ENCODE assay signal across 8 cellular contexts in genomic region chr17:72120878-72121163, GRCh38. TPM values are rescaled to one million over a fixed set of nuclear protein-coding genes. Genes with fewer than 3 reads are reported as not detected.
DNase-seq lines count a peak whose midpoint lies in the region; ATAC-seq and TF ChIP-seq lines count a peak whose summit lies in the region.

Gene SOX9 (plus strand): TSS chr17:72121020. CDS start chr17:72121392, 372 bp downstream.

- no peak for TF ChIP-seq CTCF in GM12864 (IDR thresholded peaks at IDR 0.05; ENCODE audit: low read depth, low read length, missing control alignments)
- TF ChIP-seq CTCF in esophagus squamous epithelium (IDR thresholded peaks at IDR 0.05) = no peak

- H3K36me3 ChIP-seq in HUES48 (ENCODE audit: control insufficient read depth, insufficient read depth, low read length) (peaks cover 3% of the 10 kb centered on the region; the same call in 1 of the 2 replicates), esophagus squamous epithelium (peaks cover 0 to 29% (median 4%) of the 10 kb centered on the region in 3 donors), mucosa of rectum (ENCODE audit: control insufficient read depth in 2 of 2, insufficient read depth in 2 of 2, low read length in 2 of 2) (peaks cover 0 to 6% of the 10 kb centered on the region in 2 donors)

- H3K9me3 ChIP-seq in HUES48 (ENCODE audit: control insufficient read depth, insufficient read depth, low read length) = no peaks in the 10 kb centered on the region
- no peaks in the 10 kb centered on the region for H3K9me3 ChIP-seq in esophagus squamous epithelium
- no peaks in the 10 kb centered on the region for H3K9me3 ChIP-seq in mucosa of rectum (ENCODE audit: control insufficient read depth in 2 of 2, low read length in 2 of 2)

- intact Hi-C loops in esophagus squamous epithelium (cut with DNase I) = loop anchor here (10.0 kb wide), 1 partner anchor 414 kb away; no protein-coding TSS in a partner anchor

- WGBS in esophagus squamous epithelium, 2 donors = 0 to 30% methylated on average over 10 to 11 of the region's 11 CpGs

- H3K4me3 ChIP-seq in GM12864 (ENCODE audit: low read depth, low read length) (peak within 1 kb of the TSS; percentile 68), HUES48 (ENCODE audit: low read depth, low read length) (peak within 1 kb of the TSS; percentile 75), esophagus squamous epithelium (peak within 1 kb of the TSS; percentile 60 to 70 (median 66)), mucosa of rectum (ENCODE audit: low read length in 2 of 2) (peak within 1 kb of the TSS; percentile 81 to 83)

- TF ChIP-seq POLR2A in esophagus squamous epithelium (IDR thresholded peaks at IDR 0.05) = peak in 3 of 4 donors; percentile 23 to 79 (median 67)

- H3K27me3 ChIP-seq in HUES48 (ENCODE audit: control insufficient read depth, insufficient read depth, low read length) = peaks cover 84% of the 10 kb centered on the region
- H3K27me3 ChIP-seq in esophagus squamous epithelium = peaks cover 9 to 95% (median 17%) of the 10 kb centered on the region in 4 donors
- peaks cover 19 to 23% of the 10 kb centered on the region in 2 donors for H3K27me3 ChIP-seq in mucosa of rectum (ENCODE audit: control insufficient read depth in 2 of 2, insufficient read depth in 2 of 2, low read length in 2 of 2)

- peak; percentile 77 for ATAC-seq in GM21576 (IDR thresholded peaks at IDR 0.05; ENCODE audit: unreplicated experiment)
- no peak for ATAC-seq in HG03439 (IDR thresholded peaks at IDR 0.05; ENCODE audit: unreplicated experiment)

- no peak within 1 kb of the TSS for H3K9ac ChIP-seq in HUES48 (ENCODE audit: low read depth, low read length)
- H3K9ac ChIP-seq in mucosa of rectum (ENCODE audit: low read depth in 1 of 2, low read length in 2 of 2) = peak within 1 kb of the TSS; percentile 84 to 92

- H3K27ac ChIP-seq in HUES48 (ENCODE audit: low read depth, low read length) (no peak within 1 kb of the TSS), esophagus squamous epithelium (peak within 1 kb of the TSS; percentile 59 to 90 (median 85)), mucosa of rectum (ENCODE audit: low read depth in 2 of 2, low read length in 2 of 2) (peak within 1 kb of the TSS; percentile 77 to 83)

- H3K4me1 ChIP-seq in HUES48 (ENCODE audit: control insufficient read depth, insufficient read depth, low read length) (peaks cover 59% of the 10 kb centered on the region), esophagus squamous epithelium (peaks cover 17 to 81% (median 19%) of the 10 kb centered on the region in 3 donors), mucosa of rectum (ENCODE audit: control insufficient read depth in 2 of 2, insufficient read depth in 2 of 2, low read length in 2 of 2) (peaks cover 15 to 39% of the 10 kb centered on the region in 2 donors)

- DNase-seq in GM12864 (ENCODE audit: low read depth) (peak; percentile 38), RPMI8226 (peak; percentile 65), esophagus squamous epithelium (lab: John Stamatoyannopoulos, UW) (no peak), OCI-M1 (lab: John Stamatoyannopoulos, UW) (no peak)

RNA-seq across cellular contexts. Expression of gene SOX9, which starts in this region (rescaled TPM):
- 10 to 100 TPM in 3 of 4 donors, 1 to 10 TPM in 1; 7.4 to 11.5 (median 11.1) TPM for total RNA-seq in esophagus squamous epithelium

Comparison
In these comparisons a context has a peak if more than half of its experiments do, and no peak if none do; other contexts are left out.
1. DNase-seq: peak in GM12864 (single experiment) and RPMI8226 (single experiment); none in esophagus squamous epithelium (single experiment) and OCI-M1 (single experiment).
2. Peak in every context shown above with its lines, with median percentiles within 50 percentile points of each other: H3K4me3 ChIP-seq.